Comparison of ENCODE assay signal across 23 cellular contexts in the genomic region with DNA sequence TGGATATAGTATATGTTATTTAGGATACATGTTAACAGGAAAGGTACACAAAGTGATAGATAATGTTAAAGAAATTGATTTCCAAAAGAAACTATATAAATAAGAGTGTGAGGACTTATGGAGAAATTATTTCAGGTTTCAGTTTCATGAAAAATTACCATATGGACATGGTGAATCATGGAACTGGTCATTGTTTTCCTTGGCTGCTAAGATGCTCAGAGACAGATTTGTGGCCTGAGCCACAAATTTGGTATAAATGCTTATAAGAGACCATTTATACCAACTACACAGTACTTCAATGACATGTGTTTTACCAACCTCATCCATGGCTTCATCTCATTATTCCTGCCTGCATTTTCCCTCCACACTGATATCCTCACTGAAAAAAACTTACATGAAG.
DNase-seq lines count a peak whose midpoint lies in the region; ATAC-seq, FAIRE-seq and TF ChIP-seq lines count a peak whose summit lies in the region.
"Had no signal": no experiment of that assay in that cellular context is flagged by ENCODE, and none has a peak within 500 bp of the region (broad histone marks: within the 10 kb centered on the region; RNA-seq: fewer than 3 reads in every experiment).

No MANE protein-coding gene starts in this region.

- no peak for ATAC-seq in right cardiac atrium
- ATAC-seq: activated CD8-positive, alpha-beta T cell treated with anti-CD3 and anti-CD28 coated beads for 36 hours; activated T-cell treated with anti-CD3 and anti-CD28 coated beads, Interleukin-2, amount 50 U/mL, for 4 hours; CD8-positive, alpha-beta T cell; psoas muscle; Right ventricle myocardium inferior; stimulated activated effector memory CD8-positive, alpha-beta T cell treated with anti-CD3 and anti-CD28 coated beads, Interleukin-12 subunit alpha, Interleukin-12 subunit beta, amount 100 ng/mL, for 72 hours; WTC11 had no signal

- H3K79me2 ChIP-seq in ACC112 (ENCODE audit: control insufficient read depth, insufficient read depth, low read length, unreplicated experiment), result peaks cover 28% of the 10 kb centered on the region

- no peak for FAIRE-seq in bronchial epithelial cell (lab: Jason Lieb, UNC)

- intact Hi-C loops in right cardiac atrium (cut with DNase I), result no loop called here

- TF ChIP-seq CTCF in bronchial epithelial cell (IDR thresholded peaks at IDR 0.05; ENCODE audit: insufficient read depth, low read length, severe bottlenecking), result no peak
- no peak for TF ChIP-seq CTCF in right atrium auricular region (IDR thresholded peaks at IDR 0.05)

- H2AFZ ChIP-seq in ACC112 (ENCODE audit: low read length, unreplicated experiment), result no peak overlapping the region

- H3K27ac ChIP-seq in ACC112 (ENCODE audit: low read depth, low read length) (peak overlapping the region; percentile 68), right cardiac atrium (ENCODE audit: low read length) (no peak overlapping the region), right atrium auricular region (no peak overlapping the region)
- H3K27ac ChIP-seq: psoas muscle had no signal

- peaks cover 44% of the 10 kb centered on the region for H3K4me1 ChIP-seq in ACC112 (ENCODE audit: control insufficient read depth, insufficient read depth, low read length, unreplicated experiment)
- H3K4me1 ChIP-seq in right cardiac atrium (ENCODE audit: control insufficient read depth, insufficient read depth, low read length), result peaks cover 8% of the 10 kb centered on the region
- H3K4me1 ChIP-seq in right atrium auricular region, result peaks cover 0 to 20% of the 10 kb centered on the region in 2 donors

- H3K27me3 ChIP-seq in ACC112 (ENCODE audit: insufficient read depth, low read length) (no peaks in the 10 kb centered on the region), bronchial epithelial cell (ENCODE audit: control insufficient read depth, insufficient read depth, low read length) (no peaks in the 10 kb centered on the region), right cardiac atrium (ENCODE audit: control insufficient read depth, insufficient read depth) (no peaks in the 10 kb centered on the region), right atrium auricular region (no peaks in the 10 kb centered on the region)

- no peaks in the 10 kb centered on the region for H3K36me3 ChIP-seq in ACC112 (ENCODE audit: insufficient read depth, low read length)
- H3K36me3 ChIP-seq in bronchial epithelial cell (ENCODE audit: control insufficient read depth, insufficient read depth, low read length), result no peaks in the 10 kb centered on the region
- no peaks in the 10 kb centered on the region for H3K36me3 ChIP-seq in right atrium auricular region

- DNase-seq in LHCN-M2 (ENCODE audit: low read depth) (peak; percentile 87), bronchial epithelial cell (ENCODE audit: low read depth) (peak; percentile 58), glomerular visceral epithelial cell (ENCODE audit: extremely low spot score) (peak; percentile 59), right cardiac atrium (no peak), right atrium auricular region (ENCODE audit: low spot score) (no peak), SK-N-DZ (ENCODE audit: low spot score) (no peak), amygdala (lab: John Stamatoyannopoulos, UW) (no peak)
- DNase-seq: activated CD8-positive, alpha-beta T cell treated with anti-CD3 and anti-CD28 coated beads for 36 hours; activated naive CD8-positive, alpha-beta T cell treated with anti-CD3 and anti-CD28 coated beads for 36 hours; activated T-cell treated with anti-CD3 and anti-CD28 coated beads, Interleukin-2, amount 50 U/mL, for 4 hours; CD8-positive, alpha-beta T cell; central memory CD4-positive, alpha-beta T cell; DMS53; foreskin melanocyte; MV-4-11; NCI-H2081; NCI-H510A treated with DMSO at 0.1 percent for 48 hours; nephron progenitor cell; psoas muscle had no signal

- H3K4me3 ChIP-seq in ACC112 (ENCODE audit: low read depth, low read length) (peak overlapping the region; percentile 11; the same call in 1 of the 2 replicates), bronchial epithelial cell (ENCODE audit: low read depth, low read length) (no peak overlapping the region), right cardiac atrium (ENCODE audit: low read length) (no peak overlapping the region), right atrium auricular region (no peak overlapping the region)
- H3K4me3 ChIP-seq: psoas muscle had no signal

- H3K9me3 ChIP-seq in right cardiac atrium (ENCODE audit: control insufficient read depth, low read length), result no peaks in the 10 kb centered on the region
- no peaks in the 10 kb centered on the region for H3K9me3 ChIP-seq in right atrium auricular region
- H3K9me3 ChIP-seq: psoas muscle had no signal

Comparison
In these comparisons a context has a peak if more than half of its experiments do, and no peak if none do; other contexts are left out.
1. DNase-seq: peak in LHCN-M2 (single experiment), bronchial epithelial cell (single experiment) and glomerular visceral epithelial cell (single experiment); none in right cardiac atrium (0 of 3), right atrium auricular region (single experiment), SK-N-DZ (single experiment) and amygdala (0 of 56).